ENCODE assay signal across 8 cellular contexts in the genomic region with DNA sequence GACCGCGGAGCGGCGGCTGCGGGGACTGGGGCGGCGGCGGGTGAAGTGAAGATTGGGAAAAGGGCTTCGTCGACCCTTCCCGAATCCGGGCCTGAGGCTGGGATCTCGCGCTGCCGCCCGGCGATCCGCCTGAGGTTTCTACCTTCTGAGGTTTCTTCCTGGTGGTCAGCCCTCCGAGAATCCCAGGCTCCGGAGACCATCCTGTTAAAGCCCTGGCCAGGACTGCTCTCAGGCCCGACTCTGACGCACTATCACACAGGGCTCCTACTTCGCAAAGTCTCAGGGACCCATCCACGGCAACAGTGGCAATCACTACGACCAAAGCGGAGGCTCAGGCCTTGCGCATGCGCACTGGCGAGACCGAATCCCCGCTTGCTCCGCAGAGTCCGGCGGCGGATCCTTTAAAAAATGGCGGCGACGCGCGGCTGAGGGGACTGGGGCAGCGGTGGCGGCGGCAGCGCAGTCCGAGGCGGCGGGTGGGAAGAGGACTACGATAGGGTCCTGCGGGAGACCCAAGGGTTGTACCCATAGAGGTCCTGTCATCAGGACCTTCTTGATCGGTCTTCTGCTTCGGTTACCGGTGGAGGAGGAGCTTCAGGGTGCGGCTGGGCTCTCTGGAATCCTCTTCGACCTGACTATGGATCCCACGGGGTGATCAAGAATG.
A peak's percentile ranks its signal among the peaks of the same experiment; 100 is the strongest.
DNase-seq lines count a peak whose midpoint lies in the region; ATAC-seq, FAIRE-seq and TF ChIP-seq lines count a peak whose summit lies in the region.
"Not testable (repeated sequence)": the region's sequence is repeated elsewhere in the genome, so short reads cannot be mapped to it uniquely, and the experiment has no call there.

No MANE protein-coding gene starts in this region.

- DNase-seq in BJ (ENCODE audit: low read depth): not testable (repeated sequence)
- DNase-seq in HTR-8/SVneo (ENCODE audit: insufficient read length, low spot score): peak; percentile 41
- peak; percentile 30 to 33 for DNase-seq in NOMO-1 (lab: John Stamatoyannopoulos, UW; ENCODE audit: unreplicated experiment in 2 of 2)
- DNase-seq in activated CD8-positive, alpha-beta memory T cell treated with anti-CD3 and anti-CD28 coated beads, Interleukin-2, amount 10 ng/mL, durations not matched to agents 7 days and 5 days: peak; percentile 85
- peak; percentile 60 to 69 for DNase-seq in dermis microvascular lymphatic vessel endothelial cell (ENCODE audit: low read depth in 2 of 2)
- peak; percentile 86 for DNase-seq in medulla oblongata (ENCODE audit: extremely low spot score)
- peak; percentile 46 to 71 (median 50) for DNase-seq in stimulated activated CD4-positive, alpha-beta T cell treated with anti-CD3 and anti-CD28 coated beads, TNF-alpha, amount 100 ng/mL, for 1 hour (ENCODE audit: low read depth in 3 of 3, low spot score in 1 of 3)

- CTCF ChIA-PET in BJ (lab: Yijun Ruan, JAX); activated CD8-positive, alpha-beta memory T cell treated with anti-CD3 and anti-CD28 coated beads, Interleukin-2, amount 10 ng/mL, durations not matched to agents 7 days and 5 days (lab: Charles Lee): not testable (repeated sequence)

- not testable (repeated sequence) for H3K9me3 Mint-ChIP-seq in activated CD8-positive, alpha-beta memory T cell treated with anti-CD3 and anti-CD28 coated beads, Interleukin-2, amount 10 ng/mL, durations not matched to agents 7 days and 5 days (ENCODE audit: low read depth)

- peaks cover 36% of the 10 kb centered on the region for H3K27me3 Mint-ChIP-seq in activated CD8-positive, alpha-beta memory T cell treated with anti-CD3 and anti-CD28 coated beads, Interleukin-2, amount 10 ng/mL, durations not matched to agents 7 days and 5 days

- not testable (repeated sequence) for FAIRE-seq in HTR-8/SVneo (lab: Jason Lieb, UNC)

- H3K4me3 ChIP-seq in BJ (ENCODE audit: low read depth, low read length): peak overlapping the region; percentile 49

- H3K36me3 Mint-ChIP-seq in activated CD8-positive, alpha-beta memory T cell treated with anti-CD3 and anti-CD28 coated beads, Interleukin-2, amount 10 ng/mL, durations not matched to agents 7 days and 5 days: not testable (repeated sequence)

- H3K36me3 ChIP-seq in BJ (ENCODE audit: control insufficient read depth, insufficient read depth, low read length): not testable (repeated sequence)

- peak; percentile 80 for ATAC-seq in GM19324 (IDR thresholded peaks at IDR 0.05; ENCODE audit: low FRiP score, unreplicated experiment)
- peak; percentile 86 for ATAC-seq in activated CD8-positive, alpha-beta memory T cell treated with anti-CD3 and anti-CD28 coated beads, Interleukin-2, amount 10 ng/mL, durations not matched to agents 7 days and 5 days

- H3K27me3 ChIP-seq in BJ (ENCODE audit: control insufficient read depth, insufficient read depth, low read length): not testable (repeated sequence)

- peaks cover 15% of the 10 kb centered on the region for H3K4me1 Mint-ChIP-seq in activated CD8-positive, alpha-beta memory T cell treated with anti-CD3 and anti-CD28 coated beads, Interleukin-2, amount 10 ng/mL, durations not matched to agents 7 days and 5 days

- POLR2A ChIA-PET in BJ (lab: Charles Lee): not testable (repeated sequence)

- peak overlapping the region; percentile 77 for H3K4me3 Mint-ChIP-seq in activated CD8-positive, alpha-beta memory T cell treated with anti-CD3 and anti-CD28 coated beads, Interleukin-2, amount 10 ng/mL, durations not matched to agents 7 days and 5 days

- TF ChIP-seq CTCF in BJ (IDR thresholded peaks at IDR 0.05; ENCODE audit: insufficient read depth, low read depth, low read length): not testable (repeated sequence)

- H3K27ac Mint-ChIP-seq in activated CD8-positive, alpha-beta memory T cell treated with anti-CD3 and anti-CD28 coated beads, Interleukin-2, amount 10 ng/mL, durations not matched to agents 7 days and 5 days: peak overlapping the region; percentile 62
